In the genomic region with DNA sequence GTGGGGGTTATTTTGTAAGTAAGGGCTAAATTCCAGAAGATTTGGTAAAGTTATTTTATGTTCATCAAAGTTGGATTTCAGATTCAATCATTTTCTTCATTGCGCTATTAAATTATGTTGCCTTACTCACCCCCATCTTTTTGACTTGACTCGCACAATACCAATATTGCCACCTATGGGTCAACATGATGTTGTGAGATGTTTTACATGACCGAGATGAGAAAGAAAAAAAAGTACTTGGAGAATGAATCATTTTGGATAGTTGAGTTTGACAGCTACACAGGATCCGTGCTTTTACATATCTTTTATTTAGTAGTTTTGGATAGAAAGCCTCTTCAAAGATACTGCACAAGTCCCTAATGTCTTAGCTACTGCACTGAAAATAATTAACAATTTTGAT, we compare ENCODE assay signal across 1 cellular context.
TF ChIP-seq lines count a peak whose summit lies in the region.

No MANE protein-coding gene starts in this region.

TF ChIP-seq in HEK293, 187 proteins besides CTCF, POLR2A, EP300 and RAD21:
- TF ChIP-seq, protein P1, sequence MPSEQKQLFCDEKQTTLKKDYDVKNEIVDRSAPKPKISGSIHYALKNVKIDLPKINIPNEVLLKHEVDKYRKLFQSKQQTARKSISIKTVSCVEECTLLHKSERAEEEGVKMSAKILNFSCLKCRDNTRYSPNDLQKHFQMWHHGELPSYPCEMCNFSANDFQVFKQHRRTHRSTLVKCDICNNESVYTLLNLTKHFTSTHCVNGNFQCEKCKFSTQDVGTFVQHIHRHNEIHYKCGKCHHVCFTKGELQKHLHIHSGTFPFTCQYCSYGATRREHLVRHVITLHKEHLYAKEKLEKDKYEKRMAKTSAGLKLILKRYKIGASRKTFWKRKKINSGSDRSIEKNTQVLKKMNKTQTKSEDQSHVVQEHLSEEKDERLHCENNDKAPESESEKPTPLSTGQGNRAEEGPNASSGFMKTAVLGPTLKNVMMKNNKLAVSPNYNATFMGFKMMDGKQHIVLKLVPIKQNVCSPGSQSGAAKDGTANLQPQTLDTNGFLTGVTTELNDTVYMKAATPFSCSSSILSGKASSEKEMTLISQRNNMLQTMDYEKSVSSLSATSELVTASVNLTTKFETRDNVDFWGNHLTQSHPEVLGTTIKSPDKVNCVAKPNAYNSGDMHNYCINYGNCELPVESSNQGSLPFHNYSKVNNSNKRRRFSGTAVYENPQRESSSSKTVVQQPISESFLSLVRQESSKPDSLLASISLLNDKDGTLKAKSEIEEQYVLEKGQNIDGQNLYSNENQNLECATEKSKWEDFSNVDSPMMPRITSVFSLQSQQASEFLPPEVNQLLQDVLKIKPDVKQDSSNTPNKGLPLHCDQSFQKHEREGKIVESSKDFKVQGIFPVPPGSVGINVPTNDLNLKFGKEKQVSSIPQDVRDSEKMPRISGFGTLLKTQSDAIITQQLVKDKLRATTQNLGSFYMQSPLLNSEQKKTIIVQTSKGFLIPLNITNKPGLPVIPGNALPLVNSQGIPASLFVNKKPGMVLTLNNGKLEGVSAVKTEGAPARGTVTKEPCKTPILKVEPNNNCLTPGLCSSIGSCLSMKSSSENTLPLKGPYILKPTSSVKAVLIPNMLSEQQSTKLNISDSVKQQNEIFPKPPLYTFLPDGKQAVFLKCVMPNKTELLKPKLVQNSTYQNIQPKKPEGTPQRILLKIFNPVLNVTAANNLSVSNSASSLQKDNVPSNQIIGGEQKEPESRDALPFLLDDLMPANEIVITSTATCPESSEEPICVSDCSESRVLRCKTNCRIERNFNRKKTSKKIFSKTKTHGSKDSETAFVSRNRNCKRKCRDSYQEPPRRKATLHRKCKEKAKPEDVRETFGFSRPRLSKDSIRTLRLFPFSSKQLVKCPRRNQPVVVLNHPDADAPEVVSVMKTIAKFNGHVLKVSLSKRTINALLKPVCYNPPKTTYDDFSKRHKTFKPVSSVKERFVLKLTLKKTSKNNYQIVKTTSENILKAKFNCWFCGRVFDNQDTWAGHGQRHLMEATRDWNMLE (tag by site-specific recombination; conservative IDR thresholded peaks at IDR 0.05; ENCODE audit: low read depth), result no peak
- peak; percentile 32 for TF ChIP-seq ZNF654 (tag by site-specific recombination; IDR thresholded peaks at IDR 0.05; ENCODE audit: low read depth)
